14 cellular contexts compared by ENCODE assay signal in the genomic region with DNA sequence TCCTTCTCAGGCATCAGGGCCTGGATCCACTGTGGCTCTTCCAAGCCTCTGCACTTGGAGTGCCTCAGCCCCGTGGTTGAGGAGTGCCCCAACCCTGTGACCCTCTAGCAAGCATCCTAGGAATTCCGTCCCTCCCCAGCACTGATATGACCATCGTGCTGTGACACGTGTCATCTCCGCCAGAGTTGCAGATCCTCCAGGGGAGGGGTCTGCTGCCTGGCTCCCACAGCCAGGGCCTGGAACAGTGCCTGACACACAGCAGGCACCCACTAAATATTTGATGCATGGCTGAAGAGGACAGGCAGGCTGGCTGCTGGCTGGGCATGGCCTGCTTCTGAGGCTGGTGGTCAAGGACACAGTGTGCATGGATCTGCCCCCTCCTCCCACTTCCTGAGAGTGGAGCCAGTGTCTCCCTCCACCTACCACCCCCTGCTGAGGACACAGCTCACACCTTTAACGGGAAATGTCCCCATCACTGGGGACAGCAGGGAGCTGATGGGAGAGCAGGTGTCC. TPM values are rescaled to one million over a fixed set of nuclear protein-coding genes. Genes with fewer than 3 reads are reported as not detected.
DNase-seq lines count a peak whose midpoint lies in the region; ATAC-seq, FAIRE-seq and TF ChIP-seq lines count a peak whose summit lies in the region.
"Had no signal": no experiment of that assay in that cellular context is flagged by ENCODE, and none has a peak within 500 bp of the region (broad histone marks: within the 10 kb centered on the region; RNA-seq: fewer than 3 reads in every experiment).

No MANE protein-coding gene starts in this region.

- FAIRE-seq in K562 (lab: Jason Lieb, UNC): no peak
- FAIRE-seq: endometrium had no signal

- 0 out of 3 replicates have a peak, but pooled peaks have one; percentile 13 for TF ChIP-seq CTCF in GM12872 (IDR thresholded peaks at IDR 0.05; ENCODE audit: insufficient read depth, low read depth, low read length)
- TF ChIP-seq CTCF in K562 (IDR thresholded peaks at IDR 0.05 in 2 of 3, conservative IDR thresholded peaks at IDR 0.05 in 1 of 3; ENCODE audit: insufficient read depth in 2 of 3, low read depth in 1 of 3, low read length in 3 of 3): peak; percentile 22 to 30 (median 28); a peak in 2 of 6 replicates

- no peak overlapping the region for H3K4me3 ChIP-seq in K562
- H3K4me3 ChIP-seq: stomach had no signal

- ATAC-seq in K562: no peak
- ATAC-seq in left lobe of liver: peak; percentile 55

- peaks cover 29% of the 10 kb centered on the region for H3K79me2 ChIP-seq in K562 (ENCODE audit: control insufficient read depth, insufficient read depth, low read length)

- DNase-seq in K562 (ENCODE audit: extremely low read depth in 1 of 4, low spot score in 3 of 4) (no peak), left lobe of liver (ENCODE audit: low spot score) (peak; percentile 80), renal cortical epithelial cell (ENCODE audit: low read depth) (peak; percentile 7), NCI-H446 treated with DMSO at 0.1 percent for 48 hours (lab: John Stamatoyannopoulos, UW) (no peak)
- no peak for DNase-seq in NK-92 treated with Interleukin-12 subunit alpha and Interleukin-12 subunit beta, amount 100 ng/mL, for 24 hours (lab: John Stamatoyannopoulos, UW)
- no peak for DNase-seq in activated CD4-positive, alpha-beta memory T cell treated with anti-CD3 and anti-CD28 coated beads for 36 hours
- DNase-seq: activated CD4-positive, CD25-positive, alpha-beta regulatory T cell treated with anti-CD3 and anti-CD28 coated beads, Interleukin-2, amount 50 U/mL, for 72 hours; activated T-cell treated with anti-CD3 and anti-CD28 coated beads, Interleukin-2, amount 50 U/mL, for 48 hours; KG1; NCI-H187 treated with DMSO at 0.1 percent for 48 hours; stimulated activated CD4-positive, alpha-beta T cell treated with anti-CD3 and anti-CD28 coated beads, Interleukin-4, amount 100 ng/mL, for 4 hours; stomach had no signal

- TF ChIP-seq EP300 in K562 (IDR thresholded peaks at IDR 0.05; ENCODE audit: low read length): no peak

- peaks cover 9% of the 10 kb centered on the region for H3K9me1 ChIP-seq in K562 (ENCODE audit: control insufficient read depth, insufficient read depth, low read length)

- no peak overlapping the region for H3K27ac ChIP-seq in K562 (ENCODE audit: extremely low read depth, low read depth, low read length)

- in situ Hi-C loops in K562 (cut with MboI): no loop called here

- H3K4me1 Mint-ChIP-seq in activated CD4-positive, alpha-beta memory T cell treated with anti-CD3 and anti-CD28 coated beads for 36 hours (ENCODE audit: low read depth): peaks cover 16% of the 10 kb centered on the region

- H3K9me3 ChIP-seq in K562 (replicated peaks; ENCODE audit: control insufficient read depth, insufficient read depth, low read depth, low read length): no peaks in the 10 kb centered on the region
- H3K9me3 ChIP-seq: stomach had no signal

- CTCF ChIA-PET in K562 (lab: Yijun Ruan, JAX; ENCODE audit: low intra/inter-chr PET ratio): no interaction called here
- CTCF ChIA-PET in activated CD4-positive, alpha-beta memory T cell treated with anti-CD3 and anti-CD28 coated beads for 36 hours (lab: Charles Lee): interaction anchor here (1.3 to 3.8 kb wide), 2 partner anchors 70 to 181 kb away, joined by 3 to 23 read pairs; no protein-coding TSS in a partner anchor

- 36% methylated on average over 6 of the region's 6 CpGs for WGBS in K562 (ENCODE audit: insufficient coverage, low coverage, missing lambda C conversion rate)

- POLR2A ChIA-PET in K562 (lab: Yijun Ruan, JAX): interaction anchor here (0.7 kb wide), 2 partner anchors 24 to 45 kb away, joined by 3 read pairs; no protein-coding TSS in a partner anchor
- POLR2A ChIA-PET in activated CD4-positive, alpha-beta memory T cell treated with anti-CD3 and anti-CD28 coated beads for 36 hours (lab: Charles Lee): interaction anchor here (1.8 kb wide), 1 partner anchor 72 kb away, joined by 4 read pairs; no protein-coding TSS in a partner anchor

- BruUV-seq in K562 (replicated peaks; lab: Mats Ljungman, UMichigan): TSS peak; percentile 50

- peaks cover 24% of the 10 kb centered on the region; the same call in 1 of the 2 replicates for H4K20me1 ChIP-seq in K562 (replicated peaks; ENCODE audit: control insufficient read depth, insufficient read depth, low read length)

- H3K4me3 Mint-ChIP-seq in activated CD4-positive, alpha-beta memory T cell treated with anti-CD3 and anti-CD28 coated beads for 36 hours: no peak overlapping the region

- peaks cover 15 to 40% of the 10 kb centered on the region in 2 experiments; a peak in 4 of 5 replicates for H3K4me1 ChIP-seq in K562 (replicated peaks in 1 of 2; ENCODE audit: control insufficient read depth in 2 of 2, insufficient read depth in 2 of 2, low read length in 2 of 2)

- H3K36me3 Mint-ChIP-seq in activated CD4-positive, alpha-beta memory T cell treated with anti-CD3 and anti-CD28 coated beads for 36 hours: peaks cover 5% of the 10 kb centered on the region

- H3K4me2 ChIP-seq in K562 (ENCODE audit: insufficient read depth, low read length): no peak overlapping the region

- no peak for TF ChIP-seq POLR2A in K562 (conservative IDR thresholded peaks at IDR 0.05)

- H3K27ac Mint-ChIP-seq in activated CD4-positive, alpha-beta memory T cell treated with anti-CD3 and anti-CD28 coated beads for 36 hours: no peak overlapping the region

- TF ChIP-seq RAD21 in K562 (CRISPR knock-in tag; conservative IDR thresholded peaks at IDR 0.05 in 1 of 2, IDR thresholded peaks at IDR 0.05 in 1 of 2): no peak

- H3K27me3 Mint-ChIP-seq in activated CD4-positive, alpha-beta memory T cell treated with anti-CD3 and anti-CD28 coated beads for 36 hours: no peaks in the 10 kb centered on the region

- H2AFZ ChIP-seq in K562 (ENCODE audit: low read depth, low read length): no peak overlapping the region

- no peaks in the 10 kb centered on the region; a peak in 1 of 5 replicates for H3K27me3 ChIP-seq in K562 (ENCODE audit: control insufficient read depth in 2 of 2, insufficient read depth in 2 of 2, low read length in 2 of 2)
- H3K27me3 ChIP-seq: stomach had no signal

- H3K36me3 ChIP-seq in K562 (ENCODE audit: control insufficient read depth, insufficient read depth, low read length): peaks cover 12% of the 10 kb centered on the region; the same call in 2 of the 3 replicates
- H3K36me3 ChIP-seq: stomach had no signal

- H3K9ac ChIP-seq in K562 (ENCODE audit: insufficient read depth in 1 of 2, low read depth in 2 of 2, low read length in 2 of 2): no peak overlapping the region

- H3K9me3 Mint-ChIP-seq in activated CD4-positive, alpha-beta memory T cell treated with anti-CD3 and anti-CD28 coated beads for 36 hours: no peaks in the 10 kb centered on the region

- intact Hi-C loops in K562 (cut with micrococcal nuclease): no loop called here
- intact Hi-C loops in activated CD4-positive, alpha-beta memory T cell treated with anti-CD3 and anti-CD28 coated beads for 36 hours (cut with micrococcal nuclease): no loop called here

TF ChIP-seq in K562, 482 proteins besides CTCF, POLR2A, EP300 and RAD21 (continues in another document):
- no peak for TF ChIP-seq CREM (IDR thresholded peaks at IDR 0.05; ENCODE audit: low read depth)
- TF ChIP-seq ZNF584 (CRISPR knock-in tag; IDR thresholded peaks at IDR 0.05; ENCODE audit: low read depth): no peak
- TF ChIP-seq ZNF217 (CRISPR knock-in tag; IDR thresholded peaks at IDR 0.05): no peak

RNA-seq across cellular contexts. Expression of gene CD81, which starts 1.7 kb away (rescaled TPM):
- 93.5 and 278 TPM in 2 replicates for total RNA-seq in K562 (2011; cell fraction: chromatin; rRNA removed; ENCODE audit: low replicate concordance)
- total RNA-seq in K562 (2011; cell fraction: nucleolus; rRNA removed): 344 and 368 TPM in 2 replicates
- total RNA-seq in K562 (2011; cell fraction: nucleoplasm; rRNA removed): 240 and 244 TPM in 2 replicates
- total RNA-seq in K562 (2014; rRNA removed) (43.3 and 67.2 TPM in 2 replicates), K562 (2014; rRNA removed; fragmentation: Illumina TruSeq; extraction: Trizol) (37.4 and 60.2 TPM in 2 replicates), K562 (2015; rRNA removed; fragmentation: Illumina TruSeq; extraction: Trizol) (61.7 and 64.8 TPM in 2 replicates), K562 (2021) (181 and 189 TPM in 2 replicates), left lobe of liver (564 TPM), renal cortical epithelial cell (131 and 666 TPM in 2 replicates)
- polyA plus RNA-seq in K562 (2011; rRNA removed) (76.9 and 103 TPM in 2 replicates), K562 (2014; fragmentation: Illumina TruSeq; extraction: Trizol) (163 and 169 TPM in 2 replicates), K562 (2014; fragmentation: Nextera tagmentation; extraction: Ambion mirVana) (1 to 10 TPM; 2.4 to 7.0 TPM), K562 (2014; rRNA removed) (105 and 114 TPM in 2 replicates)
- 177 and 219 TPM in 2 replicates for polyA plus RNA-seq in K562 (2011; cell fraction: cytosol; rRNA removed)
- 80.1 and 118 TPM in 2 replicates for polyA plus RNA-seq in K562 (2011; cell fraction: nucleus; rRNA removed)
- polyA plus RNA-seq in K562 (2012): 157 and 238 TPM in 2 replicates
- polyA minus RNA-seq in K562 (2011; rRNA and poly(A)+ RNA removed): 67.7 and 102 TPM in 2 replicates
- polyA minus RNA-seq in K562 (2011; cell fraction: cytosol; rRNA and poly(A)+ RNA removed): 110 and 130 TPM in 2 replicates
- polyA minus RNA-seq in K562 (2011; cell fraction: nucleus; rRNA and poly(A)+ RNA removed): 23.2 and 30.1 TPM in 2 replicates
- 100 to 1,000 TPM; 177 to 178 TPM for total RNA-seq in activated CD4-positive, alpha-beta memory T cell treated with anti-CD3 and anti-CD28 coated beads for 36 hours

RNA-seq across cellular contexts. Expression of gene TSSC4, which starts 25.2 kb away (rescaled TPM):
- 7.2 and 32.5 TPM in 2 replicates for total RNA-seq in K562 (2011; cell fraction: chromatin; rRNA removed; ENCODE audit: low replicate concordance)
- total RNA-seq in K562 (2011; cell fraction: nucleolus; rRNA removed): 37.2 and 47.1 TPM in 2 replicates
- 21.3 and 24.4 TPM in 2 replicates for total RNA-seq in K562 (2011; cell fraction: nucleoplasm; rRNA removed)
- total RNA-seq in K562 (2014; rRNA removed) (53.4 and 63.9 TPM in 2 replicates), K562 (2014; rRNA removed; fragmentation: Illumina TruSeq; extraction: Trizol) (3.7 and 4.7 TPM in 2 replicates), K562 (2015; rRNA removed; fragmentation: Illumina TruSeq; extraction: Trizol) (35.3 and 35.5 TPM in 2 replicates), K562 (2021) (49.0 and 54.2 TPM in 2 replicates), left lobe of liver (24.8 TPM), renal cortical epithelial cell (46.1 and 73.3 TPM in 2 replicates)
- polyA plus RNA-seq in K562 (2011; rRNA removed) (11.0 and 16.2 TPM in 2 replicates), K562 (2014; fragmentation: Illumina TruSeq; extraction: Trizol) (6.2 and 22.8 TPM in 2 replicates), K562 (2014; fragmentation: Nextera tagmentation; extraction: Ambion mirVana) (1 to 10 TPM in 1 of 2 experiments, under 1 TPM in 1; 0.41 to 2.8 TPM), K562 (2014; rRNA removed) (29.1 and 32.5 TPM in 2 replicates)
- 17.0 and 45.2 TPM in 2 replicates for polyA plus RNA-seq in K562 (2011; cell fraction: cytosol; rRNA removed)
- polyA plus RNA-seq in K562 (2011; cell fraction: nucleus; rRNA removed): 24.0 and 35.2 TPM in 2 replicates
- 37.3 and 42.1 TPM in 2 replicates for polyA plus RNA-seq in K562 (2012)
- polyA minus RNA-seq in K562 (2011; rRNA and poly(A)+ RNA removed): 5.8 and 8.2 TPM in 2 replicates
- 13.1 and 16.7 TPM in 2 replicates for polyA minus RNA-seq in K562 (2011; cell fraction: cytosol; rRNA and poly(A)+ RNA removed)
- 26.9 and 33.5 TPM in 2 replicates for polyA minus RNA-seq in K562 (2011; cell fraction: nucleus; rRNA and poly(A)+ RNA removed)
- 10 to 100 TPM; 33.8 to 40.2 TPM for total RNA-seq in activated CD4-positive, alpha-beta memory T cell treated with anti-CD3 and anti-CD28 coated beads for 36 hours

Comparison
In these comparisons a context has a peak if more than half of its experiments do, and no peak if none do; other contexts are left out.
1. DNase-seq: peak in left lobe of liver (single experiment) and renal cortical epithelial cell (single experiment); none in K562 (0 of 4), NCI-H446 treated with DMSO at 0.1 percent for 48 hours (single experiment), NK-92 treated with Interleukin-12 subunit alpha and Interleukin-12 subunit beta, amount 100 ng/mL, for 24 hours (single experiment) and activated CD4-positive, alpha-beta memory T cell treated with anti-CD3 and anti-CD28 coated beads for 36 hours (single experiment).